In genomic region chr12:8553088-8553627, GRCh38 we compare ENCODE assay signal across 1 cellular context.
TF ChIP-seq lines count a peak whose summit lies in the region.

No MANE protein-coding gene starts in this region.

TF ChIP-seq in WTC11, 78 proteins besides CTCF, POLR2A, EP300 and RAD21 (continued from another document):
- TF ChIP-seq E2F1 (CRISPR knock-in tag; IDR thresholded peaks at IDR 0.05) (no peak), RORB (CRISPR knock-in tag; IDR thresholded peaks at IDR 0.05) (no peak), SMAD3 (CRISPR knock-in tag; IDR thresholded peaks at IDR 0.05; ENCODE audit: borderline replicate concordance) (no peak), HMGXB4 (CRISPR knock-in tag; IDR thresholded peaks at IDR 0.05) (no peak), ZNF121 (CRISPR knock-in tag; IDR thresholded peaks at IDR 0.05) (no peak), ZNF317 (CRISPR knock-in tag; IDR thresholded peaks at IDR 0.05; ENCODE audit: borderline replicate concordance, low read depth) (no peak), ZNF416 (CRISPR knock-in tag; IDR thresholded peaks at IDR 0.05) (no peak), FOXK1 (CRISPR knock-in tag; IDR thresholded peaks at IDR 0.05) (no peak)
